21 cellular contexts compared by ENCODE assay signal in the genomic region with DNA sequence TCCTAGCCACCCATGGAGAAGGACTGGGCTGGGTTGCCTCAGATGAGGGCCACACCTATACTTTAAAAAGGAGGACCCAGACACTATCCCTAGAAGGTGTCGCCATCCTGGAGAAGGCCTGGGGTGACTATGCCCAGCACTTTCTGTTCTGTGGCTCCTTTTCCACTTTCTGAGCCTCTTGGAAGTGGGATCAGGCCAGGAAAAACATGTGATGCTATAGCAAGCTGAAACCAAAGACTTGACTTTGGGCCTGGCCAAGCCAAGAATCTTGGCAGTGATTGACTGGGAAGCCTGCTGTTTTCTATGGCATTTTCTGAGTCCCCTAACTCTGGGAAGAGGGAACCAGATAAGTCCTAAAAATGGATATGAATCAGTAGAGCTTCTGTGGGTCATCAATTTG.
A peak's percentile ranks its signal among the peaks of the same experiment; 100 is the strongest.
DNase-seq lines count a peak whose midpoint lies in the region; ATAC-seq and TF ChIP-seq lines count a peak whose summit lies in the region.
"Had no signal": no experiment of that assay in that cellular context is flagged by ENCODE, and none has a peak within 500 bp of the region (broad histone marks: within the 10 kb centered on the region; RNA-seq: fewer than 3 reads in every experiment).

No MANE protein-coding gene starts in this region.

- POLR2A ChIA-PET in MCF 10A (lab: Yijun Ruan, JAX), result interaction anchor here (0.6 to 1.9 kb wide), 3 partner anchors 60 to 378 kb away, joined by 3 to 6 read pairs (median 3); no protein-coding TSS in a partner anchor

- no peak for TF ChIP-seq CTCF in MCF 10A (IDR thresholded peaks at IDR 0.05; ENCODE audit: unreplicated experiment)
- no peak for TF ChIP-seq CTCF in mammary epithelial cell (conservative IDR thresholded peaks at IDR 0.05 in 1 of 2, IDR thresholded peaks at IDR 0.05 in 1 of 2; ENCODE audit: extremely low read depth in 1 of 2, insufficient read depth in 1 of 2, low read depth in 1 of 2, low read length in 2 of 2)
- TF ChIP-seq CTCF in left ventricle myocardium inferior (IDR thresholded peaks at IDR 0.05; ENCODE audit: borderline replicate concordance), result no peak

- no peak overlapping the region for H3K9ac ChIP-seq in mammary epithelial cell (ENCODE audit: insufficient read depth, low read length)
- H3K9ac ChIP-seq: neural progenitor cell had no signal

- intact Hi-C loops in MCF 10A (cut with micrococcal nuclease), result no loop called here
- intact Hi-C loops in mammary epithelial cell (cut with micrococcal nuclease), result loop anchor here (5.0 kb wide), 1 partner anchor 208 kb away; no protein-coding TSS in a partner anchor
- intact Hi-C loops in left ventricle myocardium inferior (cut with micrococcal nuclease), result no loop called here
- intact Hi-C loops in sciatic nerve (cut with DNase I), result no loop called here

- H3K9me3 ChIP-seq in mammary epithelial cell (replicated peaks; ENCODE audit: insufficient read depth, low read length), result no peaks in the 10 kb centered on the region
- peaks cover 5% of the 10 kb centered on the region for H3K9me3 ChIP-seq in left ventricle myocardium inferior (replicated peaks)

- H3K4me3 Mint-ChIP-seq in MCF 10A (ENCODE audit: unreplicated experiment), result no peak overlapping the region
- H3K4me3 Mint-ChIP-seq: activated naive CD4-positive, alpha-beta T cell treated with anti-CD3 and anti-CD28 coated beads, Interleukin-2, amount 10 ng/mL, durations not matched to agents 7 days and 5 days; CD4-positive, alpha-beta T cell; neural progenitor cell; stimulated activated naive CD8-positive, alpha-beta T cell treated with anti-CD3 and anti-CD28 coated beads, Interleukin-15, amount 100 ng/mL, for 72 hours; T-helper 1 cell treated with Interleukin-12 subunit alpha and Interleukin-12 subunit beta and Interleukin-4 antibody, amounts not matched to agents 30 μg/mL and 1 μg/mL, for 36 hours had no signal

- CTCF ChIA-PET in MCF 10A (lab: Yijun Ruan, JAX) (interaction anchor here (0.6 to 1.1 kb wide), 2 partner anchors 329 to 1015 kb away, joined by 3 read pairs; no protein-coding TSS in a partner anchor), mammary epithelial cell (lab: Charles Lee; ENCODE audit: low non-redundant PET) (no interaction called here)

- H3K4me2 ChIP-seq in mammary epithelial cell (ENCODE audit: insufficient read depth, low read depth, low read length), result no peak overlapping the region
- H3K4me2 ChIP-seq: neural progenitor cell, smooth muscle cell had no signal

- no peaks in the 10 kb centered on the region for H4K20me1 ChIP-seq in mammary epithelial cell (ENCODE audit: insufficient read depth, low read length)

- peaks cover 5% of the 10 kb centered on the region for H3K36me3 Mint-ChIP-seq in MCF 10A (ENCODE audit: insufficient read depth, unreplicated experiment)
- H3K36me3 Mint-ChIP-seq: activated naive CD4-positive, alpha-beta T cell treated with anti-CD3 and anti-CD28 coated beads, Interleukin-2, amount 10 ng/mL, durations not matched to agents 7 days and 5 days had no signal

- dilution Hi-C loops in mammary epithelial cell (cut with HindIII; ENCODE audit: low sequenced_read_pairs), result no loop called here

- no peaks in the 10 kb centered on the region for H3K27me3 Mint-ChIP-seq in MCF 10A (ENCODE audit: insufficient read depth, unreplicated experiment)
- H3K27me3 Mint-ChIP-seq: activated naive CD4-positive, alpha-beta T cell treated with anti-CD3 and anti-CD28 coated beads, Interleukin-2, amount 10 ng/mL, durations not matched to agents 7 days and 5 days; CD4-positive, alpha-beta T cell; stimulated activated naive CD8-positive, alpha-beta T cell treated with anti-CD3 and anti-CD28 coated beads, Interleukin-15, amount 100 ng/mL, for 72 hours had no signal

- no peak overlapping the region for H3K27ac ChIP-seq in mammary epithelial cell (ENCODE audit: insufficient read depth, low read depth, low read length)
- H3K27ac ChIP-seq in left ventricle myocardium inferior (replicated peaks), result peak overlapping the region; percentile 62
- H3K27ac ChIP-seq: 22Rv1, cardiac muscle cell, neural progenitor cell had no signal

- in situ Hi-C loops in mammary epithelial cell (cut with MboI; ENCODE audit: low sequenced_read_pairs in 2 of 2), result no loop called here

- peaks cover 8% of the 10 kb centered on the region for H3K9me3 Mint-ChIP-seq in MCF 10A (ENCODE audit: unreplicated experiment)
- H3K9me3 Mint-ChIP-seq: activated naive CD4-positive, alpha-beta T cell treated with anti-CD3 and anti-CD28 coated beads, Interleukin-2, amount 10 ng/mL, durations not matched to agents 7 days and 5 days; T-helper 1 cell treated with Interleukin-12 subunit alpha and Interleukin-12 subunit beta and Interleukin-4 antibody, amounts not matched to agents 30 μg/mL and 1 μg/mL, for 36 hours had no signal

- DNase-seq in MCF 10A (ENCODE audit: unreplicated experiment) (no peak), mammary epithelial cell (no peak), left ventricle myocardium inferior (no peak), sciatic nerve (ENCODE audit: low spot score) (no peak), NCI-H510A treated with DMSO at 0.1 percent for 48 hours (lab: John Stamatoyannopoulos, UW) (no peak), Kasumi-1 (lab: John Stamatoyannopoulos, UW) (no peak)
- DNase-seq: activated CD4-positive, alpha-beta T cell treated with anti-CD3 and anti-CD28 coated beads for 4 hours; activated naive CD4-positive, alpha-beta T cell treated with anti-CD3 and anti-CD28 coated beads, Interleukin-2, amount 10 ng/mL, durations not matched to agents 7 days and 5 days; CD4-positive, alpha-beta T cell; HCEC 1CT; Karpas-422; NCI-H187 treated with DMSO at 0.1 percent for 48 hours; NCI-H748 treated with DMSO at 0.1 percent for 48 hours; stimulated activated naive CD8-positive, alpha-beta T cell treated with anti-CD3 and anti-CD28 coated beads, Interleukin-15, amount 100 ng/mL, for 72 hours had no signal

- ATAC-seq in sciatic nerve (peak; percentile 79), HG02642 (IDR thresholded peaks at IDR 0.05; ENCODE audit: poor library complexity, unreplicated experiment) (no peak), HG03521 (IDR thresholded peaks at IDR 0.05; ENCODE audit: unreplicated experiment) (no peak)
- ATAC-seq: stimulated activated naive CD8-positive, alpha-beta T cell treated with anti-CD3 and anti-CD28 coated beads, Interleukin-15, amount 100 ng/mL, for 72 hours had no signal

- no TSS peak for BruUV-seq in MCF 10A (replicated peaks; lab: Mats Ljungman, UMichigan)
- no TSS peak for BruUV-seq in mammary epithelial cell (replicated peaks; lab: Mats Ljungman, UMichigan)

- H3K36me3 ChIP-seq in mammary epithelial cell (ENCODE audit: insufficient read depth, low read length), result no peaks in the 10 kb centered on the region
- no peaks in the 10 kb centered on the region for H3K36me3 ChIP-seq in left ventricle myocardium inferior
- H3K36me3 ChIP-seq: cardiac muscle cell, neural progenitor cell had no signal

- no peaks in the 10 kb centered on the region for H3K79me2 ChIP-seq in mammary epithelial cell (ENCODE audit: insufficient read depth, low read length)

- H3K27ac Mint-ChIP-seq in MCF 10A (ENCODE audit: low read depth, unreplicated experiment), result peak overlapping the region; percentile 89
- H3K27ac Mint-ChIP-seq: activated naive CD4-positive, alpha-beta T cell treated with anti-CD3 and anti-CD28 coated beads, Interleukin-2, amount 10 ng/mL, durations not matched to agents 7 days and 5 days; CD4-positive, alpha-beta T cell; neural progenitor cell; T-helper 1 cell treated with Interleukin-12 subunit alpha and Interleukin-12 subunit beta and Interleukin-4 antibody, amounts not matched to agents 30 μg/mL and 1 μg/mL, for 36 hours had no signal

- H3K4me1 ChIP-seq in mammary epithelial cell (ENCODE audit: insufficient read depth, low read length) (peaks cover 50% of the 10 kb centered on the region), left ventricle myocardium inferior (peaks cover 22% of the 10 kb centered on the region)

- H2AFZ ChIP-seq in mammary epithelial cell (ENCODE audit: low read depth, low read length), result no peak overlapping the region
- H2AFZ ChIP-seq: neural progenitor cell had no signal

- H3K4me1 Mint-ChIP-seq in MCF 10A (ENCODE audit: insufficient read depth, unreplicated experiment), result peaks cover 49% of the 10 kb centered on the region
- H3K4me1 Mint-ChIP-seq: activated naive CD4-positive, alpha-beta T cell treated with anti-CD3 and anti-CD28 coated beads, Interleukin-2, amount 10 ng/mL, durations not matched to agents 7 days and 5 days had no signal

- H3K27me3 ChIP-seq in mammary epithelial cell (ENCODE audit: insufficient read depth, low read length), result no peaks in the 10 kb centered on the region
- H3K27me3 ChIP-seq in left ventricle myocardium inferior (ENCODE audit: low read depth), result no peaks in the 10 kb centered on the region
- H3K27me3 ChIP-seq: cardiac muscle cell, neural progenitor cell had no signal

- H3K4me3 ChIP-seq in mammary epithelial cell (replicated peaks in 1 of 3; ENCODE audit: insufficient read depth in 1 of 3, low read depth in 2 of 3, low read length in 3 of 3) (no peak overlapping the region), left ventricle myocardium inferior (no peak overlapping the region)
- H3K4me3 ChIP-seq: cardiac muscle cell, neural progenitor cell, smooth muscle cell had no signal

- WGBS in mammary epithelial cell (ENCODE audit: low coverage, missing lambda C conversion rate), result 100% methylated on average over 1 of the region's 1 CpG
